Comparison of ENCODE assay signal across 8 cellular contexts in genomic region chr9:35079426-35080341, GRCh38. TPM values are rescaled to one million over a fixed set of nuclear protein-coding genes. Genes with fewer than 3 reads are reported as not detected.
DNase-seq lines count a peak whose midpoint lies in the region; ATAC-seq and TF ChIP-seq lines count a peak whose summit lies in the region.

Gene FANCG (minus strand): TSS chr9:35079942. CDS start chr9:35079524, 418 bp downstream.

- POLR2A ChIA-PET in naive thymus-derived CD8-positive, alpha-beta T cell (lab: Charles Lee): interaction anchor here (0.6 to 8.4 kb wide), 16 partner anchors 8 to 570 kb away, joined by 3 to 52 read pairs (median 5); partner anchors contain the start of genes ATOSB, PIGO, STOML2 and UNC13B

- peak within 1 kb of the TSS; percentile 89 for H3K27ac ChIP-seq in KOPT-K1 (ENCODE audit: low read depth, low read length, poor library complexity, severe bottlenecking)

- no peaks in the 10 kb centered on the region for H3K9me3 ChIP-seq in KOPT-K1 (ENCODE audit: insufficient read depth, low read length, poor library complexity, severe bottlenecking)

- peaks cover 37% of the 10 kb centered on the region for H3K36me3 ChIP-seq in KOPT-K1 (ENCODE audit: insufficient read depth, low read length)

- peak; percentile 78 for ATAC-seq in GM21737 (IDR thresholded peaks at IDR 0.05; ENCODE audit: unreplicated experiment)
- peak; percentile 94 for ATAC-seq in naive thymus-derived CD8-positive, alpha-beta T cell

- H3K27me3 Mint-ChIP-seq in naive thymus-derived CD8-positive, alpha-beta T cell: no peaks in the 10 kb centered on the region

- peak within 1 kb of the TSS; percentile 80 for H3K4me3 ChIP-seq in fibroblast of mammary gland (ENCODE audit: control insufficient read depth, low read depth, low read length)

- H3K27ac Mint-ChIP-seq in naive thymus-derived CD8-positive, alpha-beta T cell: peak within 1 kb of the TSS; percentile 75 to 95 (median 90)

- no peaks in the 10 kb centered on the region for H3K9me3 Mint-ChIP-seq in naive thymus-derived CD8-positive, alpha-beta T cell

- no peaks in the 10 kb centered on the region for H3K36me3 Mint-ChIP-seq in naive thymus-derived CD8-positive, alpha-beta T cell

- DNase-seq in DMS79 treated with DMSO at 0.1 percent for 48 hours (lab: John Stamatoyannopoulos, UW) (peak; percentile 90), RPMI7951 (ENCODE audit: low read depth) (peak; percentile 92), fibroblast of mammary gland (ENCODE audit: low read depth) (peak; percentile 91)
- DNase-seq in activated T-helper 1 cell treated with anti-CD3 and anti-CD28 coated beads, Interleukin-2, amount 50 U/mL, for 16 hours (ENCODE audit: low read depth in 1 of 2, low spot score in 1 of 2): peak; percentile 64 to 69
- peak; percentile 58 to 83 (median 72) for DNase-seq in naive thymus-derived CD8-positive, alpha-beta T cell
- DNase-seq in stimulated activated naive CD4-positive, alpha-beta T cell (lab: John Stamatoyannopoulos, UW): peak; percentile 60 to 78 (median 70)

- peaks cover 13 to 29% (median 20%) of the 10 kb centered on the region in 4 donors for H3K4me1 Mint-ChIP-seq in naive thymus-derived CD8-positive, alpha-beta T cell

- peak within 1 kb of the TSS; percentile 90 to 96 (median 95) for H3K4me3 Mint-ChIP-seq in naive thymus-derived CD8-positive, alpha-beta T cell

- TF ChIP-seq CTCF in fibroblast of mammary gland (conservative IDR thresholded peaks at IDR 0.05; ENCODE audit: control insufficient read depth, insufficient read depth, low read depth, low read length): no peak

RNA-seq across cellular contexts. Expression of gene FANCG, which starts in this region (rescaled TPM):
- 28.2 and 32.6 TPM in 2 replicates for total RNA-seq in RPMI7951 (2014; rRNA removed; shearing (Covaris generic))
- total RNA-seq in naive thymus-derived CD8-positive, alpha-beta T cell: 10 to 100 TPM; 23.6 to 27.9 TPM
- 1 to 10 TPM; 4.4 to 9.3 (median 5.9) TPM for polyA plus RNA-seq in naive thymus-derived CD8-positive, alpha-beta T cell

Comparison
In these comparisons a context has a peak if more than half of its experiments do, and no peak if none do; other contexts are left out.
1. Peak in every context shown above with its lines: DNase-seq, ATAC-seq, H3K4me3 ChIP-seq and H3K27ac ChIP-seq.